ENCODE assay signal across 2 cellular contexts in genomic region chr16:71504051-71504450, GRCh38. TPM values are rescaled to one million over a fixed set of nuclear protein-coding genes. Genes with fewer than 3 reads are reported as not detected.
"Had no signal": no experiment of that assay in that cellular context is flagged by ENCODE, and none has a peak within 500 bp of the region (broad histone marks: within the 10 kb centered on the region; RNA-seq: fewer than 3 reads in every experiment).

No MANE protein-coding gene starts in this region.

RNA-seq across cellular contexts. Expression of gene CHST4, which starts 22.2 kb away (rescaled TPM):
- total RNA-seq: activated T-cell treated with anti-CD3 and anti-CD28 coated beads, Interleukin-2, amount 50 U/mL, for 72 hours; SJSA1 had no signal
